In the genomic region with DNA sequence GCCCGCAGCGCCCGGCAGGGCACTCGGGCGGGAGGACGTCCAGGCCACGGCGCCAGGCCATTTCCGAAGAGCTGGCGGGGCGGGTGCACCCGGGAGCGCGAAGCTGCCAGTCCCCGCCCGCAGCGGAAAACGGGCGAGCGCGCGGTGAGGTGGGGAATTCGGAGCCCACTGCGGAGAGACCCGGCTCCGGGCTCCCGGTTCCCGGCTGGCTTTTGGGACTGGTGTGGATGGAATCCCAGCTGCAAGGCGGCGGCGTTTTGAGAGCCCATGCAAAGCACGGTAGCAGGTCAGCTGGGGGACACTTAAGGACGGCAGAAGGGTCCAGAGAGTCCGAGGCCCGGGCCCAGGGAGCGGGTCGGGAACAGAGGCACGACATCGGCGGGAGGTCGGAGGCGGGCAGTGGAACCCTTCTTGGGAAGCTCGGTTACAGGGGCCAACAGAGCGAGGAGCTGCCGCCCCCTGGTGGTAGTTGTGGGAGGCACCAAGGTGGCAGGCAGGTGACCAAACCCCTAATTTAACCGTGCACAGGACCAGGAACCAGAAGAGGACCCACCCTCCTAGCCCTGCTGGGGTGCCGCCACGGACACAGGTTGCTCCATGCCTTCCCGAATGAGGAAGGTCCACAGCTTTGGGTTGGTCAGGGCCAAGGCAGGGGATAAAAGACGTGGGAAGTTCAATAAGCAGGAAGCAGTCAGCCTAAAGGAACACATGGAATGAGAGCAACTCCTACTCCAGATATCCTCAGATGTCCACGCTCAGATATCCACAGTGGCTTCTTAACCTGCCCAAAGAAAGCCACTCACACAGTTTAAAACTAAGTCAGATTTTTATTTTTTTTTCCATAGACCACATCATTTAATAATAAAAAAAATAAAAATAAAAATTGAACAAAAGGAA, we compare ENCODE assay signal across 8 cellular contexts. TPM values are rescaled to one million over a fixed set of nuclear protein-coding genes. Genes with fewer than 3 reads are reported as not detected.
DNase-seq lines count a peak whose midpoint lies in the region; ATAC-seq, FAIRE-seq and TF ChIP-seq lines count a peak whose summit lies in the region.

No MANE protein-coding gene starts in this region.

- peak overlapping the region; percentile 84 for H3K4me3 Mint-ChIP-seq in effector memory CD8-positive, alpha-beta T cell
- H3K4me3 Mint-ChIP-seq in mesothelial cell of epicardium: peak overlapping the region; percentile 84

- peak; percentile 82 for TF ChIP-seq CTCF in A549 (IDR thresholded peaks at IDR 0.05)
- peak; percentile 99 for TF ChIP-seq CTCF in mesothelial cell of epicardium (IDR thresholded peaks at IDR 0.05; ENCODE audit: unreplicated experiment)

- peaks cover 17 to 22% of the 10 kb centered on the region in 2 donors for H3K4me1 Mint-ChIP-seq in effector memory CD8-positive, alpha-beta T cell (ENCODE audit: low read depth in 2 of 2)
- H3K4me1 Mint-ChIP-seq in mesothelial cell of epicardium: peaks cover 30% of the 10 kb centered on the region

- peak overlapping the region; percentile 76 to 89 for H3K27ac ChIP-seq in A549

- CTCF ChIA-PET in A549 (lab: Yijun Ruan, JAX): interaction anchor here (0.8 to 33.8 kb wide), 47 partner anchors 10 to 668 kb away, joined by 3 to 1206 read pairs (median 5); a partner anchor contains a TSS

- FAIRE-seq in A549 (lab: Jason Lieb, UNC): no peak

- peaks cover 54% of the 10 kb centered on the region for H3K36me3 Mint-ChIP-seq in effector memory CD8-positive, alpha-beta T cell (ENCODE audit: insufficient read depth)
- H3K36me3 Mint-ChIP-seq in mesothelial cell of epicardium: peaks cover 13% of the 10 kb centered on the region

- no peak for TF ChIP-seq EP300 in A549 (IDR thresholded peaks at IDR 0.05)

- POLR2A ChIA-PET in A549 (lab: Yijun Ruan, JAX): interaction anchor here (0.6 to 2.8 kb wide), 12 partner anchors 11 to 293 kb away, joined by 3 to 20 read pairs (median 4); a partner anchor contains a TSS

- H3K4me2 ChIP-seq in A549: peak overlapping the region; percentile 97

- no peaks in the 10 kb centered on the region for H3K9me3 ChIP-seq in A549

- 3% methylated on average over 21 of the region's 51 CpGs for WGBS in A549 (ENCODE audit: missing lambda C conversion rate)

- ATAC-seq in A549 (peak; percentile 67 to 79), HG03521 (IDR thresholded peaks at IDR 0.05; ENCODE audit: unreplicated experiment) (peak; percentile 50)
- ATAC-seq in effector memory CD8-positive, alpha-beta T cell (replicated peaks): peak; percentile 74

- no peaks in the 10 kb centered on the region for H3K9me3 Mint-ChIP-seq in effector memory CD8-positive, alpha-beta T cell
- no peaks in the 10 kb centered on the region for H3K9me3 Mint-ChIP-seq in mesothelial cell of epicardium

- TF ChIP-seq POLR2A in A549 (IDR thresholded peaks at IDR 0.05; ENCODE audit: low read length): no peak

- H3K4me3 ChIP-seq in A549: peak overlapping the region; percentile 71

- peak; percentile 79 to 81 for TF ChIP-seq RAD21 in A549 (conservative IDR thresholded peaks at IDR 0.05 in 1 of 2, IDR thresholded peaks at IDR 0.05 in 1 of 2)

- H3K27me3 Mint-ChIP-seq in effector memory CD8-positive, alpha-beta T cell: no peaks in the 10 kb centered on the region
- H3K27me3 Mint-ChIP-seq in mesothelial cell of epicardium (ENCODE audit: low read depth): no peaks in the 10 kb centered on the region

- DNase-seq in A549 (ENCODE audit: low read depth in 1 of 2, low spot score in 1 of 2): peak; percentile 87 to 89
- peak; percentile 98 for DNase-seq in GM19240 (ENCODE audit: insufficient read length, low spot score)
- DNase-seq in activated CD4-positive, alpha-beta T cell treated with anti-CD3 and anti-CD28 coated beads, Interleukin-2, amount 50 U/mL, for 24 hours (ENCODE audit: low read depth in 1 of 2, low spot score in 1 of 2): peak; percentile 80 to 84
- DNase-seq in effector memory CD8-positive, alpha-beta T cell: peak; percentile 83 to 87 (median 83)
- peak; percentile 78 to 96 for DNase-seq in mesothelial cell of epicardium (ENCODE audit: low spot score in 2 of 2, unreplicated experiment in 2 of 2)
- DNase-seq in stimulated activated CD8-positive, alpha-beta memory T cell treated with anti-CD3 and anti-CD28 coated beads, Interleukin-2, amount 100 ng/mL, for 48 hours (ENCODE audit: low read depth in 2 of 2): peak; percentile 75 to 81
- no peak for DNase-seq in nucleus accumbens (lab: John Stamatoyannopoulos, UW)

- H3K27ac Mint-ChIP-seq in effector memory CD8-positive, alpha-beta T cell: peak overlapping the region in 1 of 2 donors; percentile 73
- peak overlapping the region; percentile 95 for H3K27ac Mint-ChIP-seq in mesothelial cell of epicardium

- H3K4me1 ChIP-seq in A549: peaks cover 41% of the 10 kb centered on the region

TF ChIP-seq in A549, 52 proteins besides CTCF, POLR2A, EP300 and RAD21 (continues in another document):
- TF ChIP-seq EHF (CRISPR knock-in tag; IDR thresholded peaks at IDR 0.05): no peak
- TF ChIP-seq, protein P1, sequence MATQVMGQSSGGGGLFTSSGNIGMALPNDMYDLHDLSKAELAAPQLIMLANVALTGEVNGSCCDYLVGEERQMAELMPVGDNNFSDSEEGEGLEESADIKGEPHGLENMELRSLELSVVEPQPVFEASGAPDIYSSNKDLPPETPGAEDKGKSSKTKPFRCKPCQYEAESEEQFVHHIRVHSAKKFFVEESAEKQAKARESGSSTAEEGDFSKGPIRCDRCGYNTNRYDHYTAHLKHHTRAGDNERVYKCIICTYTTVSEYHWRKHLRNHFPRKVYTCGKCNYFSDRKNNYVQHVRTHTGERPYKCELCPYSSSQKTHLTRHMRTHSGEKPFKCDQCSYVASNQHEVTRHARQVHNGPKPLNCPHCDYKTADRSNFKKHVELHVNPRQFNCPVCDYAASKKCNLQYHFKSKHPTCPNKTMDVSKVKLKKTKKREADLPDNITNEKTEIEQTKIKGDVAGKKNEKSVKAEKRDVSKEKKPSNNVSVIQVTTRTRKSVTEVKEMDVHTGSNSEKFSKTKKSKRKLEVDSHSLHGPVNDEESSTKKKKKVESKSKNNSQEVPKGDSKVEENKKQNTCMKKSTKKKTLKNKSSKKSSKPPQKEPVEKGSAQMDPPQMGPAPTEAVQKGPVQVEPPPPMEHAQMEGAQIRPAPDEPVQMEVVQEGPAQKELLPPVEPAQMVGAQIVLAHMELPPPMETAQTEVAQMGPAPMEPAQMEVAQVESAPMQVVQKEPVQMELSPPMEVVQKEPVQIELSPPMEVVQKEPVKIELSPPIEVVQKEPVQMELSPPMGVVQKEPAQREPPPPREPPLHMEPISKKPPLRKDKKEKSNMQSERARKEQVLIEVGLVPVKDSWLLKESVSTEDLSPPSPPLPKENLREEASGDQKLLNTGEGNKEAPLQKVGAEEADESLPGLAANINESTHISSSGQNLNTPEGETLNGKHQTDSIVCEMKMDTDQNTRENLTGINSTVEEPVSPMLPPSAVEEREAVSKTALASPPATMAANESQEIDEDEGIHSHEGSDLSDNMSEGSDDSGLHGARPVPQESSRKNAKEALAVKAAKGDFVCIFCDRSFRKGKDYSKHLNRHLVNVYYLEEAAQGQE (IDR thresholded peaks at IDR 0.05): no peak
- no peak for TF ChIP-seq MAFK (IDR thresholded peaks at IDR 0.05; ENCODE audit: partially characterized antibody)
- no peak for TF ChIP-seq NR3C1 (IDR thresholded peaks at IDR 0.05)
- TF ChIP-seq CHD4 (IDR thresholded peaks at IDR 0.05; ENCODE audit: borderline replicate concordance): no peak
- TF ChIP-seq JUN (IDR thresholded peaks at IDR 0.05): peak; percentile 22 to 62; a peak in 2 of 5 replicates
- no peak for TF ChIP-seq ZNF302 (CRISPR knock-in tag; IDR thresholded peaks at IDR 0.05)
- TF ChIP-seq FOSB (CRISPR knock-in tag; IDR thresholded peaks at IDR 0.05): no peak
- TF ChIP-seq, protein P2, sequence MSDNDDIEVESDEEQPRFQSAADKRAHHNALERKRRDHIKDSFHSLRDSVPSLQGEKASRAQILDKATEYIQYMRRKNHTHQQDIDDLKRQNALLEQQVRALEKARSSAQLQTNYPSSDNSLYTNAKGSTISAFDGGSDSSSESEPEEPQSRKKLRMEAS (IDR thresholded peaks at IDR 0.05): peak; percentile 65
- no peak for TF ChIP-seq ZC3H11A (IDR thresholded peaks at IDR 0.05)

RNA-seq across cellular contexts. Expression of a gene that starts 0.7 kb away (rescaled TPM):
- 4.8 and 4.9 TPM in 2 replicates for polyA plus RNA-seq in A549 (2011; rRNA removed)
- 13.4 and 15.7 TPM in 2 replicates for polyA plus RNA-seq in A549 (2012; cell fraction: cytosol; rRNA removed)
- 158 and 162 TPM in 2 replicates for polyA plus RNA-seq in A549 (2012; cell fraction: nucleus; rRNA removed)
- polyA plus RNA-seq in A549 (2017; fragmentation: RNase III; extraction: RNeasy Plus Mini Kit Qiagen cat#74134 plus additional on column Dnase treatment): 5.0 to 5.3 TPM (median 5.1 TPM) in 3 replicates
- polyA minus RNA-seq in A549 (2011; rRNA and poly(A)+ RNA removed): 3.9 and 8.1 TPM in 2 replicates
- total RNA-seq in mesothelial cell of epicardium: 26.4 to 30.4 TPM (median 29.3 TPM) in 3 replicates

RNA-seq across cellular contexts. Expression of a gene that starts 16.0 kb away (rescaled TPM):
- polyA plus RNA-seq in A549 (2011; rRNA removed) (not detected in 2 replicates), A549 (2017; fragmentation: RNase III; extraction: RNeasy Plus Mini Kit Qiagen cat#74134 plus additional on column Dnase treatment) (not detected in 3 replicates)
- polyA plus RNA-seq in A549 (2012; cell fraction: cytosol; rRNA removed): not detected in 2 replicates
- polyA plus RNA-seq in A549 (2012; cell fraction: nucleus; rRNA removed): not detected in 2 replicates
- polyA minus RNA-seq in A549 (2011; rRNA and poly(A)+ RNA removed): not detected in 2 replicates
- 0.09 TPM in 1 of 3 replicates, not detected in the others for total RNA-seq in mesothelial cell of epicardium

RNA-seq across cellular contexts. Expression of a gene that starts 23.3 kb away (rescaled TPM):
- polyA plus RNA-seq in A549 (2011; rRNA removed) (283 and 337 TPM in 2 replicates), A549 (2017; fragmentation: RNase III; extraction: RNeasy Plus Mini Kit Qiagen cat#74134 plus additional on column Dnase treatment) (352 to 365 TPM (median 363 TPM) in 3 replicates)
- 501 and 506 TPM in 2 replicates for polyA plus RNA-seq in A549 (2012; cell fraction: cytosol; rRNA removed)
- 330 and 348 TPM in 2 replicates for polyA plus RNA-seq in A549 (2012; cell fraction: nucleus; rRNA removed)
- polyA minus RNA-seq in A549 (2011; rRNA and poly(A)+ RNA removed): 282 and 294 TPM in 2 replicates
- total RNA-seq in mesothelial cell of epicardium: 121 to 124 TPM (median 123 TPM) in 3 replicates

RNA-seq across cellular contexts. Expression of a gene that starts 36.9 kb away (rescaled TPM):
- polyA plus RNA-seq in A549 (2011; rRNA removed) (126 and 140 TPM in 2 replicates), A549 (2017; fragmentation: RNase III; extraction: RNeasy Plus Mini Kit Qiagen cat#74134 plus additional on column Dnase treatment) (144 to 150 TPM (median 147 TPM) in 3 replicates)
- 82.3 and 85.6 TPM in 2 replicates for polyA plus RNA-seq in A549 (2012; cell fraction: cytosol; rRNA removed)
- 244 and 317 TPM in 2 replicates for polyA plus RNA-seq in A549 (2012; cell fraction: nucleus; rRNA removed)
- polyA minus RNA-seq in A549 (2011; rRNA and poly(A)+ RNA removed): 106 and 121 TPM in 2 replicates
- total RNA-seq in mesothelial cell of epicardium: 372 to 401 TPM (median 374 TPM) in 3 replicates

RNA-seq across cellular contexts. Expression of a gene that starts 37.3 kb away (rescaled TPM):
- polyA plus RNA-seq in A549 (2011; rRNA removed): 82.5 and 107 TPM in 2 replicates
- polyA plus RNA-seq in A549 (2012; cell fraction: cytosol; rRNA removed): 53.1 and 63.1 TPM in 2 replicates
- 21.8 and 29.1 TPM in 2 replicates for polyA plus RNA-seq in A549 (2012; cell fraction: nucleus; rRNA removed)
- polyA plus RNA-seq in A549 (2017; fragmentation: RNase III; extraction: RNeasy Plus Mini Kit Qiagen cat#74134 plus additional on column Dnase treatment): 94.8 to 102 TPM (median 99.2 TPM) in 3 replicates
- polyA minus RNA-seq in A549 (2011; rRNA and poly(A)+ RNA removed): 69.8 and 95.8 TPM in 2 replicates
- 43.2 to 48.5 TPM (median 45.6 TPM) in 3 replicates for total RNA-seq in mesothelial cell of epicardium

Comparison
In these comparisons a context has a peak if more than half of its experiments do, and no peak if none do; other contexts are left out.
1. DNase-seq: peak in A549 (2 of 2), GM19240 (single experiment), activated CD4-positive, alpha-beta T cell treated with anti-CD3 and anti-CD28 coated beads, Interleukin-2, amount 50 U/mL, for 24 hours (2 of 2), effector memory CD8-positive, alpha-beta T cell (3 of 3), mesothelial cell of epicardium (2 of 2) and stimulated activated CD8-positive, alpha-beta memory T cell treated with anti-CD3 and anti-CD28 coated beads, Interleukin-2, amount 100 ng/mL, for 48 hours (2 of 2); none in nucleus accumbens (0 of 56).
2. Peak in every context shown above with its lines, with median percentiles within 50 percentile points of each other: ATAC-seq.